21 cellular contexts compared by ENCODE assay signal in genomic region chr2:100029460-100029859, GRCh38.
A peak's percentile ranks its signal among the peaks of the same experiment; 100 is the strongest.
DNase-seq lines count a peak whose midpoint lies in the region; TF ChIP-seq lines count a peak whose summit lies in the region.
"Had no signal": no experiment of that assay in that cellular context is flagged by ENCODE, and none has a peak within 500 bp of the region (broad histone marks: within the 10 kb centered on the region; RNA-seq: fewer than 3 reads in every experiment).

No MANE protein-coding gene starts in this region.

- CTCF ChIA-PET in Calu3 (lab: Charles Lee): no interaction called here

- H3K4me1 ChIP-seq in osteoblast (ENCODE audit: insufficient read depth, low read length): no peaks in the 10 kb centered on the region

- no peaks in the 10 kb centered on the region for H4K20me1 ChIP-seq in osteoblast (ENCODE audit: insufficient read depth, low read length)

- H2AFZ ChIP-seq in osteoblast (ENCODE audit: low read length): no peak overlapping the region

- H3K27ac ChIP-seq in brain microvascular endothelial cell (no peak overlapping the region), osteoblast (ENCODE audit: low read depth, low read length) (no peak overlapping the region)

- no TSS peak for BruUV-seq in Calu3 (replicated peaks; lab: Mats Ljungman, UMichigan)

- no peaks in the 10 kb centered on the region for H3K36me3 ChIP-seq in brain microvascular endothelial cell (replicated peaks)
- H3K36me3 ChIP-seq in osteoblast (ENCODE audit: insufficient read depth, low read length): no peaks in the 10 kb centered on the region

- H3K4me3 Mint-ChIP-seq in Calu3 (ENCODE audit: low read depth, unreplicated experiment): no peak overlapping the region
- no peak overlapping the region for H3K4me3 Mint-ChIP-seq in neural crest cell
- no peak overlapping the region for H3K4me3 Mint-ChIP-seq in immature natural killer cell
- H3K4me3 Mint-ChIP-seq: activated naive CD4-positive, alpha-beta T cell treated with anti-CD3 and anti-CD28 coated beads for 36 hours; activated T-cell treated with anti-CD3 and anti-CD28 coated beads, Interleukin-2, amount 50 U/mL, for 4 hours; CD8-positive, alpha-beta memory T cell; effector memory CD8-positive, alpha-beta T cell had no signal

- H3K9me3 ChIP-seq in osteoblast (ENCODE audit: low read depth, low read length): no peaks in the 10 kb centered on the region

- in situ Hi-C loops in brain microvascular endothelial cell (cut with HindIII; ENCODE audit: low pct_ligation_motif_present, low sequenced_read_pairs): no loop called here

- intact Hi-C loops in Calu3 (cut with micrococcal nuclease; ENCODE audit: unreplicated experiment): no loop called here

- H3K4me2 ChIP-seq in osteoblast (ENCODE audit: insufficient read depth, low read length): no peak overlapping the region

- H3K36me3 Mint-ChIP-seq in Calu3 (ENCODE audit: insufficient read depth, unreplicated experiment) (no peaks in the 10 kb centered on the region), neural crest cell (ENCODE audit: low read depth) (peaks cover 7% of the 10 kb centered on the region), immature natural killer cell (no peaks in the 10 kb centered on the region)
- H3K36me3 Mint-ChIP-seq: CD8-positive, alpha-beta memory T cell had no signal

- H3K79me2 ChIP-seq in osteoblast (ENCODE audit: insufficient read depth, low read length): no peaks in the 10 kb centered on the region

- H3K4me1 Mint-ChIP-seq in Calu3 (ENCODE audit: low read depth, unreplicated experiment) (no peaks in the 10 kb centered on the region), neural crest cell (no peaks in the 10 kb centered on the region), immature natural killer cell (no peaks in the 10 kb centered on the region)
- H3K4me1 Mint-ChIP-seq: CD8-positive, alpha-beta memory T cell had no signal

- H3K4me3 ChIP-seq in HFF-Myc (replicated peaks; ENCODE audit: low read depth, low read length) (no peak overlapping the region), brain microvascular endothelial cell (ENCODE audit: low read depth, low read length) (no peak overlapping the region), osteoblast (ENCODE audit: insufficient read depth, low read length) (no peak overlapping the region)
- H3K4me3 ChIP-seq: lung had no signal

- H3K9me3 Mint-ChIP-seq in Calu3 (ENCODE audit: low read depth, unreplicated experiment) (peaks cover 5% of the 10 kb centered on the region), neural crest cell (peaks cover 9% of the 10 kb centered on the region), immature natural killer cell (no peaks in the 10 kb centered on the region)
- H3K9me3 Mint-ChIP-seq: activated naive CD4-positive, alpha-beta T cell treated with anti-CD3 and anti-CD28 coated beads for 36 hours; activated T-cell treated with anti-CD3 and anti-CD28 coated beads, Interleukin-2, amount 50 U/mL, for 4 hours had no signal

- no peak for DNase-seq in Calu3
- DNase-seq in HFF-Myc (ENCODE audit: extremely low read depth, low read depth): no peak
- no peak for DNase-seq in brain microvascular endothelial cell
- no peak for DNase-seq in neural crest cell (ENCODE audit: low read depth, low spot score)
- DNase-seq in NCI-H2227 treated with DMSO at 0.1 percent for 48 hours (lab: John Stamatoyannopoulos, UW): no peak
- DNase-seq in immature natural killer cell: no peak
- DNase-seq in SW480 (ENCODE audit: low spot score): no peak
- no peak for DNase-seq in osteoblast (ENCODE audit: insufficient read length, low spot score, missing footprints)
- DNase-seq: activated naive CD4-positive, alpha-beta T cell treated with anti-CD3 and anti-CD28 coated beads for 36 hours; activated T-cell treated with anti-CD3 and anti-CD28 coated beads, Interleukin-2, amount 50 U/mL, for 4 hours; aorta; CD8-positive, alpha-beta memory T cell; cerebellar nuclear complex; effector memory CD8-positive, alpha-beta T cell; NCI-H1417; NCI-H2107; NCI-H510A; occipital lobe; right cardiac atrium; T1000 had no signal

- H3K27me3 Mint-ChIP-seq in Calu3 (ENCODE audit: unreplicated experiment): peaks cover 53% of the 10 kb centered on the region
- no peaks in the 10 kb centered on the region for H3K27me3 Mint-ChIP-seq in neural crest cell (ENCODE audit: low read depth)
- H3K27me3 Mint-ChIP-seq in immature natural killer cell (ENCODE audit: low read depth in 3 of 3): peaks cover 0 to 6% (median 0%) of the 10 kb centered on the region in 3 donors
- H3K27me3 Mint-ChIP-seq: CD8-positive, alpha-beta memory T cell; effector memory CD8-positive, alpha-beta T cell had no signal

- H3K27ac Mint-ChIP-seq in Calu3 (ENCODE audit: unreplicated experiment) (no peak overlapping the region), neural crest cell (ENCODE audit: unreplicated experiment) (no peak overlapping the region), immature natural killer cell (no peak overlapping the region)
- H3K27ac Mint-ChIP-seq: activated naive CD4-positive, alpha-beta T cell treated with anti-CD3 and anti-CD28 coated beads for 36 hours; CD8-positive, alpha-beta memory T cell; effector memory CD8-positive, alpha-beta T cell had no signal

- TF ChIP-seq CTCF in Calu3 (IDR thresholded peaks at IDR 0.05; ENCODE audit: unreplicated experiment) (peak; percentile 13), HFF-Myc (IDR thresholded peaks at IDR 0.05; ENCODE audit: low read depth, low read length, missing control alignments) (peak; percentile 15), brain microvascular endothelial cell (IDR thresholded peaks at IDR 0.05; ENCODE audit: low read depth, low read length, missing control alignments) (peak; percentile 45), neural crest cell (conservative IDR thresholded peaks at IDR 0.05) (peak; percentile 32), osteoblast (IDR thresholded peaks at IDR 0.05; ENCODE audit: extremely low read depth, low read depth, low read length) (no peak)

- H3K27me3 ChIP-seq in brain microvascular endothelial cell (replicated peaks): no peaks in the 10 kb centered on the region
- H3K27me3 ChIP-seq in osteoblast (ENCODE audit: insufficient read depth, low read length): no peaks in the 10 kb centered on the region
